Comparison of ENCODE assay signal across 8 cellular contexts in genomic region chr17:80146121-80147034, GRCh38. TPM values are rescaled to one million over a fixed set of nuclear protein-coding genes. Genes with fewer than 3 reads are reported as not detected.
A peak's percentile ranks its signal among the peaks of the same experiment; 100 is the strongest.
DNase-seq lines count a peak whose midpoint lies in the region; ATAC-seq and TF ChIP-seq lines count a peak whose summit lies in the region.

No MANE protein-coding gene starts in this region.

- H3K18ac ChIP-seq in neuronal stem cell (ENCODE audit: low read length) = peak overlapping the region; percentile 91

- peak overlapping the region; percentile 30 for H2BK5ac ChIP-seq in neuronal stem cell (ENCODE audit: low read length)

- H3K27me3 ChIP-seq in neuronal stem cell (ENCODE audit: control insufficient read depth in 3 of 3, insufficient read depth in 3 of 3, low read depth in 1 of 3, low read length in 3 of 3) = no peaks in the 10 kb centered on the region

- peaks cover 33% of the 10 kb centered on the region for H3K4me1 Mint-ChIP-seq in activated CD8-positive, alpha-beta T cell treated with anti-CD3 and anti-CD28 coated beads for 36 hours (ENCODE audit: low read depth)

- intact Hi-C loops in activated CD8-positive, alpha-beta T cell treated with anti-CD3 and anti-CD28 coated beads for 36 hours (cut with micrococcal nuclease) = no loop called here

- H3K4me3 Mint-ChIP-seq in activated CD8-positive, alpha-beta T cell treated with anti-CD3 and anti-CD28 coated beads for 36 hours = peak overlapping the region; percentile 84

- WGBS in neuronal stem cell (ENCODE audit: extremely low coverage in 2 of 2, insufficient read length in 2 of 2, insufficient replicate concordance in 1 of 2), 2 donors = no CpG with 5 or more reads among the region's 69 CpGs

- H4K8ac ChIP-seq in neuronal stem cell (ENCODE audit: low read depth, low read length) = no peak overlapping the region

- H3K9me3 Mint-ChIP-seq in activated CD8-positive, alpha-beta T cell treated with anti-CD3 and anti-CD28 coated beads for 36 hours = no peaks in the 10 kb centered on the region

- H3K79me1 ChIP-seq in neuronal stem cell (ENCODE audit: low read depth, low read length) = peaks cover 9% of the 10 kb centered on the region

- no peak overlapping the region for H2BK12ac ChIP-seq in neuronal stem cell (ENCODE audit: low read length)

- DNase-seq in DMS53 (lab: John Stamatoyannopoulos, UW) = peak; percentile 50
- no peak for DNase-seq in DMS53 treated with DMSO at 0.1 percent for 48 hours (lab: John Stamatoyannopoulos, UW; ENCODE audit: unreplicated experiment)
- no peak for DNase-seq in LNCaP clone FGC (ENCODE audit: low read depth)
- peak; percentile 39 for DNase-seq in activated CD8-positive, alpha-beta T cell treated with anti-CD3 and anti-CD28 coated beads for 36 hours
- peak; percentile 39 for DNase-seq in fibroblast of the aortic adventitia (ENCODE audit: low read depth)
- DNase-seq in neuronal stem cell (ENCODE audit: low spot score) = peak; percentile 42
- DNase-seq in GDM1 (lab: John Stamatoyannopoulos, UW) = no peak

- H3K27ac ChIP-seq in neuronal stem cell (replicated peaks; ENCODE audit: low read length) = peak overlapping the region; percentile 48

- peaks cover 10 to 21% of the 10 kb centered on the region in 2 donors for H3K4me1 ChIP-seq in neuronal stem cell (ENCODE audit: control insufficient read depth in 2 of 2, insufficient read depth in 1 of 2, low read depth in 1 of 2, low read length in 2 of 2)

- H3K27me3 Mint-ChIP-seq in activated CD8-positive, alpha-beta T cell treated with anti-CD3 and anti-CD28 coated beads for 36 hours = no peaks in the 10 kb centered on the region

- peak overlapping the region; percentile 74 for H3K4me2 ChIP-seq in neuronal stem cell (ENCODE audit: insufficient read depth, low read length, poor library complexity, severe bottlenecking)

- peak overlapping the region; percentile 49 for H3K23ac ChIP-seq in neuronal stem cell (ENCODE audit: low read depth, low read length, poor library complexity)

- peaks cover 11 to 43% of the 10 kb centered on the region in 2 donors for H3K36me3 ChIP-seq in neuronal stem cell (replicated peaks in 1 of 2; ENCODE audit: control insufficient read depth in 2 of 2, insufficient read depth in 2 of 2, low read length in 2 of 2)

- H3K4me3 ChIP-seq in LNCaP clone FGC (ENCODE audit: low read depth, low read length) = peak overlapping the region; percentile 92
- peak overlapping the region; percentile 98 for H3K4me3 ChIP-seq in fibroblast of the aortic adventitia (ENCODE audit: low read depth, low read length)
- peak overlapping the region; percentile 87 to 99 for H3K4me3 ChIP-seq in neuronal stem cell (ENCODE audit: low read length in 2 of 2)

- peaks cover 43% of the 10 kb centered on the region for H3K36me3 Mint-ChIP-seq in activated CD8-positive, alpha-beta T cell treated with anti-CD3 and anti-CD28 coated beads for 36 hours (ENCODE audit: low read depth)

- H4K91ac ChIP-seq in neuronal stem cell (ENCODE audit: low read depth, low read length, poor library complexity) = no peak overlapping the region

- POLR2A ChIA-PET in activated CD8-positive, alpha-beta T cell treated with anti-CD3 and anti-CD28 coated beads for 36 hours (lab: Charles Lee) = interaction anchor here (0.9 to 2.5 kb wide), 18 partner anchors 11 to 308 kb away, joined by 3 to 22 read pairs (median 4); partner anchors contain the start of gene GAA

- no peak for TF ChIP-seq CTCF in LNCaP clone FGC (IDR thresholded peaks at IDR 0.05; ENCODE audit: control insufficient read depth, extremely low read depth, insufficient read depth)
- no peak for TF ChIP-seq CTCF in activated CD8-positive, alpha-beta T cell treated with anti-CD3 and anti-CD28 coated beads for 36 hours (IDR thresholded peaks at IDR 0.05)
- TF ChIP-seq CTCF in fibroblast of the aortic adventitia (IDR thresholded peaks at IDR 0.05; ENCODE audit: insufficient read depth, low read length) = no peak

- CTCF ChIA-PET in activated CD8-positive, alpha-beta T cell treated with anti-CD3 and anti-CD28 coated beads for 36 hours (lab: Charles Lee) = interaction anchor here (0.8 to 5.4 kb wide), 4 partner anchors 45 to 141 kb away, joined by 3 to 26 read pairs (median 12); partner anchors contain the start of gene GAA

- peak overlapping the region; percentile 94 for H3K27ac Mint-ChIP-seq in activated CD8-positive, alpha-beta T cell treated with anti-CD3 and anti-CD28 coated beads for 36 hours

- H3K9ac ChIP-seq in neuronal stem cell (ENCODE audit: low read depth, low read length, poor library complexity) = peak overlapping the region; percentile 97

- peak overlapping the region; percentile 85 for H2AFZ ChIP-seq in neuronal stem cell (ENCODE audit: low read length)

- H2BK120ac ChIP-seq in neuronal stem cell (ENCODE audit: low read depth, low read length) = no peak overlapping the region

- peak overlapping the region; percentile 34 for H2AK5ac ChIP-seq in neuronal stem cell (ENCODE audit: low read depth, low read length)

- no peak overlapping the region for H3K4ac ChIP-seq in neuronal stem cell (ENCODE audit: low read length)

- no peaks in the 10 kb centered on the region for H3K9me3 ChIP-seq in neuronal stem cell (replicated peaks in 1 of 2; ENCODE audit: control insufficient read depth in 2 of 2, insufficient read depth in 1 of 2, low read depth in 1 of 2, low read length in 2 of 2)

- no peak overlapping the region for H3K14ac ChIP-seq in neuronal stem cell (ENCODE audit: low read length)

- H2BK15ac ChIP-seq in neuronal stem cell (ENCODE audit: low read length) = no peak overlapping the region

- peak; percentile 24 for ATAC-seq in GM21737 (IDR thresholded peaks at IDR 0.05; ENCODE audit: unreplicated experiment)
- no peak for ATAC-seq in activated CD8-positive, alpha-beta T cell treated with anti-CD3 and anti-CD28 coated beads for 36 hours

RNA-seq across cellular contexts. Expression of gene EIF4A3, which starts 0.6 kb away (rescaled TPM):
- total RNA-seq in activated CD8-positive, alpha-beta T cell treated with anti-CD3 and anti-CD28 coated beads for 36 hours = 100 to 1,000 TPM; 178 to 183 TPM
- 85.9 and 127 TPM in 2 replicates for total RNA-seq in fibroblast of the aortic adventitia (ENCODE audit: low replicate concordance)
- 66.1 TPM for polyA plus RNA-seq in neuronal stem cell (2013, experiment 1 of 2)
- polyA plus RNA-seq in neuronal stem cell (2013, experiment 2 of 2) = 64.7 TPM

RNA-seq across cellular contexts. Expression of gene CARD14, which starts 23.5 kb away (rescaled TPM):
- under 1 TPM; 0.11 to 0.50 TPM for total RNA-seq in activated CD8-positive, alpha-beta T cell treated with anti-CD3 and anti-CD28 coated beads for 36 hours
- 0.09 TPM in 1 of 2 replicates, not detected in the other for total RNA-seq in fibroblast of the aortic adventitia (ENCODE audit: low replicate concordance)
- 0.20 TPM for polyA plus RNA-seq in neuronal stem cell (2013, experiment 1 of 2)
- 0.22 TPM for polyA plus RNA-seq in neuronal stem cell (2013, experiment 2 of 2)

RNA-seq across cellular contexts. Expression of gene GAA, which starts 45.0 kb away (rescaled TPM):
- total RNA-seq in activated CD8-positive, alpha-beta T cell treated with anti-CD3 and anti-CD28 coated beads for 36 hours = 10 to 100 TPM; 42.6 to 46.2 TPM
- total RNA-seq in fibroblast of the aortic adventitia (ENCODE audit: low replicate concordance) = 66.6 and 75.1 TPM in 2 replicates
- polyA plus RNA-seq in neuronal stem cell (2013, experiment 1 of 2) = 50.1 TPM
- polyA plus RNA-seq in neuronal stem cell (2013, experiment 2 of 2) = 49.6 TPM

Comparison
In these comparisons a context has a peak if more than half of its experiments do, and no peak if none do; other contexts are left out.
1. DNase-seq: peak in DMS53 (single experiment), activated CD8-positive, alpha-beta T cell treated with anti-CD3 and anti-CD28 coated beads for 36 hours (single experiment), fibroblast of the aortic adventitia (single experiment) and neuronal stem cell (single experiment); none in DMS53 treated with DMSO at 0.1 percent for 48 hours (single experiment), LNCaP clone FGC (single experiment) and GDM1 (single experiment).
2. Peak in every context shown above with its lines, with median percentiles within 50 percentile points of each other: H3K4me3 ChIP-seq.